In genomic region chr11:64241430-64242153, GRCh38 we compare ENCODE assay signal across 8 cellular contexts. TPM values are rescaled to one million over a fixed set of nuclear protein-coding genes. Genes with fewer than 3 reads are reported as not detected.
DNase-seq lines count a peak whose midpoint lies in the region; ATAC-seq and TF ChIP-seq lines count a peak whose summit lies in the region.

No MANE protein-coding gene starts in this region.

- H3K79me2 ChIP-seq in KMS-11 (ENCODE audit: insufficient read depth, low read depth) (peaks cover 31% of the 10 kb centered on the region), fibroblast of lung (ENCODE audit: control insufficient read depth, insufficient read depth, low read length) (peaks cover 38% of the 10 kb centered on the region)

- H3K4me3 Mint-ChIP-seq in activated T-cell treated with anti-CD3 and anti-CD28 coated beads, Interleukin-2, amount 50 U/mL, for 72 hours: peak overlapping the region; percentile 88 to 93
- H3K4me3 Mint-ChIP-seq in natural killer cell treated with Interleukin-12 subunit alpha and Interleukin-12 subunit beta and Interleukin-15 and Interleukin-18, amount 100 ng/mL, for 72 hours: peak overlapping the region; percentile 92

- intact Hi-C loops in Panc1 (cut with micrococcal nuclease; ENCODE audit: unreplicated experiment): loop anchor here (10.0 kb wide), 1 partner anchor 63 kb away; the partner anchor contains the start of genes CATSPERZ and ESRRA

- peaks cover 33% of the 10 kb centered on the region for H3K4me1 Mint-ChIP-seq in activated T-cell treated with anti-CD3 and anti-CD28 coated beads, Interleukin-2, amount 50 U/mL, for 72 hours (ENCODE audit: low read depth)
- H3K4me1 Mint-ChIP-seq in natural killer cell treated with Interleukin-12 subunit alpha and Interleukin-12 subunit beta and Interleukin-15 and Interleukin-18, amount 100 ng/mL, for 72 hours (ENCODE audit: low read depth in 2 of 2): peaks cover 6 to 30% of the 10 kb centered on the region in 2 donors

- peaks cover 1% of the 10 kb centered on the region in 2 donors for H3K36me3 Mint-ChIP-seq in activated T-cell treated with anti-CD3 and anti-CD28 coated beads, Interleukin-2, amount 50 U/mL, for 72 hours (ENCODE audit: insufficient read depth in 2 of 2)
- H3K36me3 Mint-ChIP-seq in natural killer cell treated with Interleukin-12 subunit alpha and Interleukin-12 subunit beta and Interleukin-15 and Interleukin-18, amount 100 ng/mL, for 72 hours: no peaks in the 10 kb centered on the region

- peak; percentile 55 for ATAC-seq in GM21723 (IDR thresholded peaks at IDR 0.05; ENCODE audit: unreplicated experiment)
- ATAC-seq in Panc1: peak; percentile 75
- peak; percentile 5 to 8 for ATAC-seq in activated T-cell treated with anti-CD3 and anti-CD28 coated beads, Interleukin-2, amount 50 U/mL, for 72 hours (replicated peaks in 1 of 2)
- ATAC-seq in natural killer cell treated with Interleukin-12 subunit alpha and Interleukin-12 subunit beta and Interleukin-15 and Interleukin-18, amount 100 ng/mL, for 72 hours: peak; percentile 0 to 2

- peak overlapping the region; percentile 78 for H3K27ac ChIP-seq in KMS-11
- peak overlapping the region; percentile 68 for H3K27ac ChIP-seq in Panc1 (ENCODE audit: low read length)
- H3K27ac ChIP-seq in fibroblast of lung (ENCODE audit: insufficient read depth, low read length): peak overlapping the region; percentile 78

- H3K36me3 ChIP-seq in KMS-11 (ENCODE audit: insufficient read depth): peaks cover 4% of the 10 kb centered on the region; the same call in 1 of the 2 replicates
- H3K36me3 ChIP-seq in Panc1 (ENCODE audit: control insufficient read depth, insufficient read depth, low read length): peaks cover 3% of the 10 kb centered on the region; the same call in 1 of the 2 replicates
- peaks cover 15% of the 10 kb centered on the region for H3K36me3 ChIP-seq in fibroblast of lung (ENCODE audit: control insufficient read depth, insufficient read depth, low read length)

- POLR2A ChIA-PET in Panc1 (lab: Charles Lee): interaction anchor here (0.7 to 1.0 kb wide), 2 partner anchors 14 to 1503 kb away, joined by 7 to 9 read pairs; no protein-coding TSS in a partner anchor

- in situ Hi-C loops in Panc1 (cut with HindIII; ENCODE audit: low pct_unique_long_range_greater_than_20kb, low sequenced_read_pairs): no loop called here

- no peaks in the 10 kb centered on the region for H3K27me3 Mint-ChIP-seq in activated T-cell treated with anti-CD3 and anti-CD28 coated beads, Interleukin-2, amount 50 U/mL, for 72 hours (ENCODE audit: low read depth)
- no peaks in the 10 kb centered on the region for H3K27me3 Mint-ChIP-seq in natural killer cell treated with Interleukin-12 subunit alpha and Interleukin-12 subunit beta and Interleukin-15 and Interleukin-18, amount 100 ng/mL, for 72 hours

- H3K9me3 ChIP-seq in Panc1 (ENCODE audit: control insufficient read depth, insufficient read depth, low read depth, low read length) (no peaks in the 10 kb centered on the region), fibroblast of lung (ENCODE audit: control insufficient read depth, insufficient read depth, low read depth, low read length) (no peaks in the 10 kb centered on the region)

- CTCF ChIA-PET in Panc1 (lab: Charles Lee): interaction anchor here (0.5 to 0.7 kb wide), 5 partner anchors 37 to 681 kb away, joined by 3 to 8 read pairs (median 4); partner anchors contain the start of gene TRMT112

- H2AFZ ChIP-seq in KMS-11 (ENCODE audit: low read depth) (peak overlapping the region; percentile 52), fibroblast of lung (ENCODE audit: low read length) (no peak overlapping the region)

- H3K9ac ChIP-seq in KMS-11 (peak overlapping the region; percentile 66), fibroblast of lung (ENCODE audit: insufficient read depth, low read length) (peak overlapping the region; percentile 78)

- TSS peak; percentile 92 for BruUV-seq in Panc1 (replicated peaks; lab: Mats Ljungman, UMichigan)

- no peaks in the 10 kb centered on the region for H4K20me1 ChIP-seq in KMS-11 (ENCODE audit: insufficient read depth)
- H4K20me1 ChIP-seq in fibroblast of lung (ENCODE audit: control insufficient read depth, extremely low read depth, insufficient read depth, low read length): no peaks in the 10 kb centered on the region

- DNase-seq in DMS53 treated with DMSO at 0.1 percent for 48 hours (lab: John Stamatoyannopoulos, UW; ENCODE audit: unreplicated experiment) (peak; percentile 87), Panc1 (ENCODE audit: low read depth, low spot score) (peak; percentile 80), fibroblast of lung (ENCODE audit: low read depth in 2 of 2) (peak; percentile 97 to 99)
- DNase-seq in activated T-cell treated with anti-CD3 and anti-CD28 coated beads, Interleukin-2, amount 50 U/mL, for 72 hours: peak; percentile 100
- DNase-seq in natural killer cell treated with Interleukin-12 subunit alpha and Interleukin-12 subunit beta and Interleukin-15 and Interleukin-18, amount 100 ng/mL, for 72 hours (ENCODE audit: low spot score): peak; percentile 100
- DNase-seq in stimulated activated naive CD4-positive, alpha-beta T cell (lab: John Stamatoyannopoulos, UW): peak; percentile 99 to 100 (median 99)

- H3K4me3 ChIP-seq in KMS-11 (IDR thresholded peaks at IDR 0.05; ENCODE audit: insufficient read depth, low read depth, low read length) (no peak overlapping the region), Panc1 (ENCODE audit: low read depth in 2 of 2, low read length in 2 of 2) (peak overlapping the region; percentile 59 to 60), fibroblast of lung (replicated peaks in 1 of 4; ENCODE audit: control extremely low read depth in 1 of 4, insufficient read depth in 1 of 4, low read depth in 3 of 4, low read length in 4 of 4) (peak overlapping the region; percentile 68 to 92 (median 84))

- peaks cover 35% of the 10 kb centered on the region for H3K4me1 ChIP-seq in KMS-11 (ENCODE audit: low read depth, poor library complexity, severe bottlenecking)
- peaks cover 30% of the 10 kb centered on the region for H3K4me1 ChIP-seq in Panc1 (ENCODE audit: control insufficient read depth, insufficient read depth, low read length)
- peaks cover 20% of the 10 kb centered on the region for H3K4me1 ChIP-seq in fibroblast of lung (ENCODE audit: control insufficient read depth, extremely low read depth, insufficient read depth, low read length)

- H3K27me3 ChIP-seq in KMS-11 (ENCODE audit: insufficient read depth, low read depth) (no peaks in the 10 kb centered on the region), Panc1 (ENCODE audit: control insufficient read depth, insufficient read depth, low read length) (no peaks in the 10 kb centered on the region), fibroblast of lung (ENCODE audit: control insufficient read depth, insufficient read depth, low read length) (no peaks in the 10 kb centered on the region)

- 0 out of 2 replicates have a peak, but pooled peaks have one; percentile 9 for TF ChIP-seq CTCF in KMS-11 (conservative IDR thresholded peaks at IDR 0.05; ENCODE audit: low read depth, low read length)
- TF ChIP-seq CTCF in Panc1 (IDR thresholded peaks at IDR 0.05): no peak
- TF ChIP-seq CTCF in fibroblast of lung (conservative IDR thresholded peaks at IDR 0.05 in 1 of 2, IDR thresholded peaks at IDR 0.05 in 1 of 2; ENCODE audit: low read depth in 1 of 2, low read length in 2 of 2): no peak

- peak overlapping the region; percentile 86 for H3K4me2 ChIP-seq in KMS-11
- peak overlapping the region; percentile 81 for H3K4me2 ChIP-seq in fibroblast of lung (ENCODE audit: extremely low read depth, insufficient read depth, low read length)

- H3K27ac Mint-ChIP-seq in activated T-cell treated with anti-CD3 and anti-CD28 coated beads, Interleukin-2, amount 50 U/mL, for 72 hours: peak overlapping the region; percentile 88
- H3K27ac Mint-ChIP-seq in natural killer cell treated with Interleukin-12 subunit alpha and Interleukin-12 subunit beta and Interleukin-15 and Interleukin-18, amount 100 ng/mL, for 72 hours: peak overlapping the region; percentile 95 to 97

- H3K9me3 Mint-ChIP-seq in activated T-cell treated with anti-CD3 and anti-CD28 coated beads, Interleukin-2, amount 50 U/mL, for 72 hours: no peaks in the 10 kb centered on the region
- H3K9me3 Mint-ChIP-seq in natural killer cell treated with Interleukin-12 subunit alpha and Interleukin-12 subunit beta and Interleukin-15 and Interleukin-18, amount 100 ng/mL, for 72 hours: no peaks in the 10 kb centered on the region

RNA-seq across cellular contexts. Expression of gene FKBP2, which starts 0.7 kb away (rescaled TPM):
- total RNA-seq in Panc1 (2021; ENCODE audit: unreplicated experiment) (71.8 TPM), fibroblast of lung (60.9 and 62.9 TPM in 2 replicates)
- 182 TPM for polyA plus RNA-seq in Panc1 (2012; ENCODE audit: insufficient read length)
- 10 to 100 TPM; 34.2 to 41.5 TPM for total RNA-seq in activated T-cell treated with anti-CD3 and anti-CD28 coated beads, Interleukin-2, amount 50 U/mL, for 72 hours
- polyA plus RNA-seq in fibroblast of lung: 34.7 and 41.4 TPM in 2 replicates
- polyA plus RNA-seq in fibroblast of lung (2012): 129 and 130 TPM in 2 replicates
- 20.6 and 32.5 TPM in 2 replicates for polyA minus RNA-seq in fibroblast of lung (ENCODE audit: low replicate concordance)
- 10 to 100 TPM; 33.1 to 53.5 TPM for total RNA-seq in natural killer cell treated with Interleukin-12 subunit alpha and Interleukin-12 subunit beta and Interleukin-15 and Interleukin-18, amount 100 ng/mL, for 72 hours

RNA-seq across cellular contexts. Expression of gene PPP1R14B, which starts 5.2 kb away (rescaled TPM):
- total RNA-seq in Panc1 (2021; ENCODE audit: unreplicated experiment) (261 TPM), fibroblast of lung (121 and 122 TPM in 2 replicates)
- 287 TPM for polyA plus RNA-seq in Panc1 (2012; ENCODE audit: insufficient read length)
- 100 to 1,000 TPM; 121 to 149 TPM for total RNA-seq in activated T-cell treated with anti-CD3 and anti-CD28 coated beads, Interleukin-2, amount 50 U/mL, for 72 hours
- 107 and 199 TPM in 2 replicates for polyA plus RNA-seq in fibroblast of lung
- 196 and 388 TPM in 2 replicates for polyA plus RNA-seq in fibroblast of lung (2012)
- polyA minus RNA-seq in fibroblast of lung (ENCODE audit: low replicate concordance): 104 and 218 TPM in 2 replicates
- total RNA-seq in natural killer cell treated with Interleukin-12 subunit alpha and Interleukin-12 subunit beta and Interleukin-15 and Interleukin-18, amount 100 ng/mL, for 72 hours: 100 to 1,000 TPM; 130 to 236 TPM

RNA-seq across cellular contexts. Expression of gene VEGFB, which starts 7.2 kb away (rescaled TPM):
- 101 TPM for total RNA-seq in Panc1 (2021; ENCODE audit: unreplicated experiment)
- 126 TPM for polyA plus RNA-seq in Panc1 (2012; ENCODE audit: insufficient read length)
- total RNA-seq in activated T-cell treated with anti-CD3 and anti-CD28 coated beads, Interleukin-2, amount 50 U/mL, for 72 hours: 10 to 100 TPM; 65.4 to 67.3 TPM
- total RNA-seq in fibroblast of lung: 24.4 and 27.9 TPM in 2 replicates
- 21.2 and 25.3 TPM in 2 replicates for polyA plus RNA-seq in fibroblast of lung
- 143 and 151 TPM in 2 replicates for polyA plus RNA-seq in fibroblast of lung (2012)
- polyA minus RNA-seq in fibroblast of lung (ENCODE audit: low replicate concordance): 35.6 and 43.8 TPM in 2 replicates
- 10 to 100 TPM; 38.7 to 42.3 TPM for total RNA-seq in natural killer cell treated with Interleukin-12 subunit alpha and Interleukin-12 subunit beta and Interleukin-15 and Interleukin-18, amount 100 ng/mL, for 72 hours

RNA-seq across cellular contexts. Expression of gene PLCB3, which starts 9.7 kb away (rescaled TPM):
- total RNA-seq in Panc1 (2021; ENCODE audit: unreplicated experiment): 41.2 TPM
- polyA plus RNA-seq in Panc1 (2012; ENCODE audit: insufficient read length): 55.5 TPM
- total RNA-seq in activated T-cell treated with anti-CD3 and anti-CD28 coated beads, Interleukin-2, amount 50 U/mL, for 72 hours: 10 to 100 TPM in 1 of 2 donors, 1 to 10 TPM in 1; 9.1 to 10.5 TPM
- 34.2 and 37.2 TPM in 2 replicates for total RNA-seq in fibroblast of lung
- 17.2 and 20.6 TPM in 2 replicates for polyA plus RNA-seq in fibroblast of lung
- polyA plus RNA-seq in fibroblast of lung (2012): 23.7 and 27.9 TPM in 2 replicates
- 47.7 and 56.8 TPM in 2 replicates for polyA minus RNA-seq in fibroblast of lung (ENCODE audit: low replicate concordance)
- 10 to 100 TPM; 13.9 to 16.4 TPM for total RNA-seq in natural killer cell treated with Interleukin-12 subunit alpha and Interleukin-12 subunit beta and Interleukin-15 and Interleukin-18, amount 100 ng/mL, for 72 hours

RNA-seq across cellular contexts. Expression of gene DNAJC4, which starts 11.2 kb away (rescaled TPM):
- total RNA-seq in Panc1 (2021; ENCODE audit: unreplicated experiment) (41.0 TPM), fibroblast of lung (12.6 TPM in 2 replicates)
- polyA plus RNA-seq in Panc1 (2012; ENCODE audit: insufficient read length): 82.2 TPM
- total RNA-seq in activated T-cell treated with anti-CD3 and anti-CD28 coated beads, Interleukin-2, amount 50 U/mL, for 72 hours: 10 to 100 TPM; 42.2 to 54.1 TPM
- polyA plus RNA-seq in fibroblast of lung: 11.2 and 12.6 TPM in 2 replicates
- 22.2 and 25.1 TPM in 2 replicates for polyA plus RNA-seq in fibroblast of lung (2012)
- 15.4 and 31.3 TPM in 2 replicates for polyA minus RNA-seq in fibroblast of lung (ENCODE audit: low replicate concordance)
- total RNA-seq in natural killer cell treated with Interleukin-12 subunit alpha and Interleukin-12 subunit beta and Interleukin-15 and Interleukin-18, amount 100 ng/mL, for 72 hours: 10 to 100 TPM; 31.2 to 33.0 TPM

Comparison
In these comparisons a context has a peak if more than half of its experiments do, and no peak if none do; other contexts are left out.
1. ATAC-seq: peak in every context shown above with its lines; median percentile 75 in Panc1; 55 in GM21723; 6 in activated T-cell treated with anti-CD3 and anti-CD28 coated beads, Interleukin-2, amount 50 U/mL, for 72 hours; 1 in natural killer cell treated with Interleukin-12 subunit alpha and Interleukin-12 subunit beta and Interleukin-15 and Interleukin-18, amount 100 ng/mL, for 72 hours.